Comparison of ENCODE assay signal across 2 cellular contexts in the genomic region with DNA sequence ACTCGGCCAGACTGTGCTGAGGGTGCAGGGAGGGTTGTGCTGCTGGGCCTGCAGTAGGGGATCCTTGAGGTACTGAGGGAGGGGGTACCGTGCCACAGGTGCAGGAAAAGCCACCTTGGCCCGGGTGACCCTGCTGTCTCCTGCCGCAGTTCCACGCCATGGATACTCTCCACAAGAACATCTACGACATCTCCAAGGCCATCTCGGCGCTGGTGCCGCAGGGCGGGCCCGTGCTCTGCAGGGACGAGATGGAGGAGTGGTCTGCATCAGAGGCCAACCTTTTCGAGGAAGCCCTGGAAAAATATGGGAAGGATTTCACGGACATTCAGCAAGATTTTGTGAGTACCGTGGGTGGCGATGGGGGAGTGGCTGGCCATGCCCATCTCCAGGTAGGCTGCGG.
TF ChIP-seq lines count a peak whose summit lies in the region.

No MANE protein-coding gene starts in this region.

TF ChIP-seq in HEK293, 187 proteins besides CTCF, POLR2A, EP300 and RAD21:
- TF ChIP-seq FEZF1 (tag by site-specific recombination; IDR thresholded peaks at IDR 0.05) (no peak), ZNF600 (tag by site-specific recombination; IDR thresholded peaks at IDR 0.05) (0 out of 2 replicates have a peak, but pooled peaks have one; percentile 36), ZFHX2 (tag by site-specific recombination; conservative IDR thresholded peaks at IDR 0.05) (peak; percentile 28; the same call in 1 of the 2 replicates)
- TF ChIP-seq, protein P1, sequence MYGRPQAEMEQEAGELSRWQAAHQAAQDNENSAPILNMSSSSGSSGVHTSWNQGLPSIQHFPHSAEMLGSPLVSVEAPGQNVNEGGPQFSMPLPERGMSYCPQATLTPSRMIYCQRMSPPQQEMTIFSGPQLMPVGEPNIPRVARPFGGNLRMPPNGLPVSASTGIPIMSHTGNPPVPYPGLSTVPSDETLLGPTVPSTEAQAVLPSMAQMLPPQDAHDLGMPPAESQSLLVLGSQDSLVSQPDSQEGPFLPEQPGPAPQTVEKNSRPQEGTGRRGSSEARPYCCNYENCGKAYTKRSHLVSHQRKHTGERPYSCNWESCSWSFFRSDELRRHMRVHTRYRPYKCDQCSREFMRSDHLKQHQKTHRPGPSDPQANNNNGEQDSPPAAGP (tag by site-specific recombination; IDR thresholded peaks at IDR 0.05) = no peak

TF ChIP-seq in H1, 55 proteins besides CTCF, POLR2A, EP300 and RAD21:
- TF ChIP-seq RBBP5 (IDR thresholded peaks at IDR 0.05; ENCODE audit: borderline replicate concordance, low read depth, low read length) (no peak), SIX5 (IDR thresholded peaks at IDR 0.05; ENCODE audit: low read depth, low read length) (no peak), RNF2 (IDR thresholded peaks at IDR 0.05; ENCODE audit: borderline replicate concordance, low read depth, low read length, missing control alignments, poor library complexity, severe bottlenecking) (no peak), EGR1 (IDR thresholded peaks at IDR 0.05; ENCODE audit: borderline replicate concordance, low read depth, low read length) (no peak), YY1 (IDR thresholded peaks at IDR 0.05; ENCODE audit: low read depth, low read length) (no peak), SP2 (IDR thresholded peaks at IDR 0.05; ENCODE audit: low read length) (no peak), RXRA (IDR thresholded peaks at IDR 0.05; ENCODE audit: insufficient read depth, low read depth, low read length) (no peak), SIN3A (conservative IDR thresholded peaks at IDR 0.05 in 1 of 2, IDR thresholded peaks at IDR 0.05 in 1 of 2; ENCODE audit: low read depth in 1 of 2, low read length in 2 of 2) (no peak), CHD1 (IDR thresholded peaks at IDR 0.05; ENCODE audit: low read depth, low read length) (no peak), KDM4A (IDR thresholded peaks at IDR 0.05; ENCODE audit: low read depth, low read length, severe bottlenecking) (no peak), BACH1 (IDR thresholded peaks at IDR 0.05; ENCODE audit: low read length) (no peak)
- TF ChIP-seq, protein P2, sequence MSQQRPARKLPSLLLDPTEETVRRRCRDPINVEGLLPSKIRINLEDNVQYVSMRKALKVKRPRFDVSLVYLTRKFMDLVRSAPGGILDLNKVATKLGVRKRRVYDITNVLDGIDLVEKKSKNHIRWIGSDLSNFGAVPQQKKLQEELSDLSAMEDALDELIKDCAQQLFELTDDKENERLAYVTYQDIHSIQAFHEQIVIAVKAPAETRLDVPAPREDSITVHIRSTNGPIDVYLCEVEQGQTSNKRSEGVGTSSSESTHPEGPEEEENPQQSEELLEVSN (IDR thresholded peaks at IDR 0.05) = no peak
- TF ChIP-seq, protein P3, sequence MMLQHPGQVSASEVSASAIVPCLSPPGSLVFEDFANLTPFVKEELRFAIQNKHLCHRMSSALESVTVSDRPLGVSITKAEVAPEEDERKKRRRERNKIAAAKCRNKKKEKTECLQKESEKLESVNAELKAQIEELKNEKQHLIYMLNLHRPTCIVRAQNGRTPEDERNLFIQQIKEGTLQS (IDR thresholded peaks at IDR 0.05; ENCODE audit: insufficient read depth, low read depth, low read length) = no peak
